ENCODE assay signal across 17 cellular contexts in genomic region chr6:40506956-40507355, GRCh38.
DNase-seq lines count a peak whose midpoint lies in the region; ATAC-seq and TF ChIP-seq lines count a peak whose summit lies in the region.
"Had no signal": no experiment of that assay in that cellular context is flagged by ENCODE, and none has a peak within 500 bp of the region (broad histone marks: within the 10 kb centered on the region; RNA-seq: fewer than 3 reads in every experiment).

No MANE protein-coding gene starts in this region.

- no peaks in the 10 kb centered on the region for H3K36me3 ChIP-seq in adrenal gland (replicated peaks in 1 of 2)
- H3K36me3 ChIP-seq in brain microvascular endothelial cell (replicated peaks), result no peaks in the 10 kb centered on the region
- H3K36me3 ChIP-seq: SJSA1 had no signal

- peak; percentile 17 for DNase-seq in NCI-H1105 treated with DMSO at 0.1 percent for 48 hours (lab: John Stamatoyannopoulos, UW)
- no peak for DNase-seq in NCI-H1105 (lab: John Stamatoyannopoulos, UW)
- peak; percentile 70 for DNase-seq in Daoy (ENCODE audit: low read depth)
- DNase-seq in adrenal gland, result peak; percentile 57 to 90 (median 75)
- DNase-seq in iris pigment epithelial cell (ENCODE audit: low read depth), result peak; percentile 7
- DNase-seq in brain microvascular endothelial cell, result no peak
- DNase-seq: GDM1, HCEC 1CT, Kasumi-1, NCI-H1092 treated with DMSO at 0.1 percent for 48 hours, NCI-H187 treated with DMSO at 0.1 percent for 48 hours, NCI-H510A had no signal

- WGBS in adrenal gland, 4 donors, result 51 to 78% (median 57%) methylated on average over 9 of the region's 9 CpGs

- TF ChIP-seq CTCF in adrenal gland (IDR thresholded peaks at IDR 0.05) (no peak), brain microvascular endothelial cell (IDR thresholded peaks at IDR 0.05; ENCODE audit: low read depth, low read length, missing control alignments) (no peak)

- H3K4me1 ChIP-seq in adrenal gland (replicated peaks in 1 of 2), result peaks cover 0 to 6% of the 10 kb centered on the region in 2 donors
- H3K4me1 ChIP-seq: SJSA1 had no signal

- H3K4me3 ChIP-seq in adrenal gland, result no peak overlapping the region
- H3K4me3 ChIP-seq in brain microvascular endothelial cell (ENCODE audit: low read depth, low read length), result no peak overlapping the region
- H3K4me3 ChIP-seq: GM23338, SJSA1 had no signal

- H3K27ac ChIP-seq in adrenal gland (no peak overlapping the region), brain microvascular endothelial cell (no peak overlapping the region)
- H3K27ac ChIP-seq: 22Rv1, SJSA1 had no signal

- no peaks in the 10 kb centered on the region for H3K27me3 ChIP-seq in adrenal gland
- no peaks in the 10 kb centered on the region for H3K27me3 ChIP-seq in brain microvascular endothelial cell (replicated peaks)
- H3K27me3 ChIP-seq: SJSA1 had no signal

- no peak for TF ChIP-seq POLR2A in adrenal gland (IDR thresholded peaks at IDR 0.05)

- in situ Hi-C loops in brain microvascular endothelial cell (cut with HindIII; ENCODE audit: low pct_ligation_motif_present, low sequenced_read_pairs), result no loop called here

- H3K9me3 ChIP-seq in adrenal gland (replicated peaks in 1 of 3), result no peaks in the 10 kb centered on the region
- H3K9me3 ChIP-seq: SJSA1 had no signal

- intact Hi-C loops in adrenal gland (cut with DNase I), result no loop called here

- ATAC-seq in GM19328 (IDR thresholded peaks at IDR 0.05; ENCODE audit: unreplicated experiment), result no peak
- ATAC-seq in GM21447 (IDR thresholded peaks at IDR 0.05; ENCODE audit: unreplicated experiment), result no peak
- ATAC-seq: GM23338 had no signal

Comparison
In these comparisons a context has a peak if more than half of its experiments do, and no peak if none do; other contexts are left out.
1. DNase-seq: peak in NCI-H1105 treated with DMSO at 0.1 percent for 48 hours (single experiment), Daoy (single experiment), adrenal gland (7 of 7) and iris pigment epithelial cell (single experiment); none in NCI-H1105 (single experiment) and brain microvascular endothelial cell (single experiment).